7 cellular contexts compared by ENCODE assay signal in genomic region chr1:1777950-1778826, GRCh38. TPM values are rescaled to one million over a fixed set of nuclear protein-coding genes. Genes with fewer than 3 reads are reported as not detected.
DNase-seq lines count a peak whose midpoint lies in the region; TF ChIP-seq lines count a peak whose summit lies in the region.

Gene NADK (minus strand): TSS chr1:1778470. CDS start chr1:1765406, 13,064 bp downstream.

- no peak for TF ChIP-seq CTCF in GM13976 (IDR thresholded peaks at IDR 0.05; ENCODE audit: borderline replicate concordance, control extremely low read depth, extremely low read depth, insufficient read depth, missing control alignments)

- DNase-seq in GM13976 (ENCODE audit: low spot score) (peak; percentile 91), HEK293T (ENCODE audit: extremely low spot score) (peak; percentile 93), NCI-H1048 (lab: John Stamatoyannopoulos, UW) (peak; percentile 46), cerebellum (ENCODE audit: low spot score) (peak; percentile 88)
- peak; percentile 48 for DNase-seq in activated CD4-positive, CD25-positive, alpha-beta regulatory T cell treated with anti-CD3 and anti-CD28 coated beads, Interleukin-2, amount 50 U/mL, for 16 hours (ENCODE audit: low read depth, low spot score)
- DNase-seq in stimulated activated CD4-positive, alpha-beta T cell treated with anti-CD3 and anti-CD28 coated beads, Interleukin-1b, Interleukin-23, amount 100 ng/mL, for 1 hour (ENCODE audit: low read depth in 2 of 2): peak; percentile 42 to 55

- peak within 1 kb of the TSS; percentile 83 for H3K27ac ChIP-seq in layer of hippocampus (ENCODE audit: low read depth, low read length)

- POLR2A ChIA-PET in HEK293T (lab: Yijun Ruan, JAX): interaction anchor here (0.8 to 2.2 kb wide), 4 partner anchors 10 to 130 kb away, joined by 3 to 9 read pairs (median 6); no protein-coding TSS in a partner anchor

- H3K27me3 ChIP-seq in layer of hippocampus (ENCODE audit: control insufficient read depth, insufficient read depth, low read length): no peaks in the 10 kb centered on the region

- in situ Hi-C loops in GM13976 (cut with MboI; ENCODE audit: low sequenced_read_pairs, unreplicated experiment): no loop called here

- CTCF ChIA-PET in HEK293T (lab: Yijun Ruan, JAX): no interaction called here

TF ChIP-seq in HEK293T, 16 proteins besides CTCF, POLR2A, EP300 and RAD21:
- TF ChIP-seq PKNOX1 (IDR thresholded peaks at IDR 0.05): no peak
- TF ChIP-seq ELF4 (IDR thresholded peaks at IDR 0.05): no peak
- TF ChIP-seq ZNF384 (IDR thresholded peaks at IDR 0.05): no peak
- no peak for TF ChIP-seq SP1 (IDR thresholded peaks at IDR 0.05)
- no peak for TF ChIP-seq FOXK2 (IDR thresholded peaks at IDR 0.05)
- TF ChIP-seq ARNT (IDR thresholded peaks at IDR 0.05): 0 out of 2 replicates have a peak, but pooled peaks have one; percentile 18

RNA-seq across cellular contexts. Expression of gene NADK, which starts in this region (rescaled TPM):
- total RNA-seq in cerebellum: 22.4 TPM

Comparison
In these comparisons a context has a peak if more than half of its experiments do, and no peak if none do; other contexts are left out.
1. Peak in every context shown above with its lines: DNase-seq and H3K27ac ChIP-seq.